ENCODE assay signal across 1 cellular context in genomic region chr4:160505724-160506123, GRCh38.
TF ChIP-seq lines count a peak whose summit lies in the region.

No MANE protein-coding gene starts in this region.

TF ChIP-seq in GM12878, 131 proteins besides CTCF, POLR2A, EP300 and RAD21:
- TF ChIP-seq TCF3 (IDR thresholded peaks at IDR 0.05; ENCODE audit: borderline replicate concordance, insufficient read depth, low read depth, low read length) (no peak), SPI1 (IDR thresholded peaks at IDR 0.05; ENCODE audit: borderline replicate concordance, insufficient read depth, low read depth, low read length) (peak; percentile 30; the same call in 1 of the 2 replicates), SIN3A (IDR thresholded peaks at IDR 0.05; ENCODE audit: low read depth, low read length) (no peak)
